Comparison of ENCODE assay signal across 8 cellular contexts in genomic region chr7:24979863-24980694, GRCh38. TPM values are rescaled to one million over a fixed set of nuclear protein-coding genes. Genes with fewer than 3 reads are reported as not detected.
DNase-seq lines count a peak whose midpoint lies in the region; ATAC-seq lines count a peak whose summit lies in the region.

A gene with protein sequence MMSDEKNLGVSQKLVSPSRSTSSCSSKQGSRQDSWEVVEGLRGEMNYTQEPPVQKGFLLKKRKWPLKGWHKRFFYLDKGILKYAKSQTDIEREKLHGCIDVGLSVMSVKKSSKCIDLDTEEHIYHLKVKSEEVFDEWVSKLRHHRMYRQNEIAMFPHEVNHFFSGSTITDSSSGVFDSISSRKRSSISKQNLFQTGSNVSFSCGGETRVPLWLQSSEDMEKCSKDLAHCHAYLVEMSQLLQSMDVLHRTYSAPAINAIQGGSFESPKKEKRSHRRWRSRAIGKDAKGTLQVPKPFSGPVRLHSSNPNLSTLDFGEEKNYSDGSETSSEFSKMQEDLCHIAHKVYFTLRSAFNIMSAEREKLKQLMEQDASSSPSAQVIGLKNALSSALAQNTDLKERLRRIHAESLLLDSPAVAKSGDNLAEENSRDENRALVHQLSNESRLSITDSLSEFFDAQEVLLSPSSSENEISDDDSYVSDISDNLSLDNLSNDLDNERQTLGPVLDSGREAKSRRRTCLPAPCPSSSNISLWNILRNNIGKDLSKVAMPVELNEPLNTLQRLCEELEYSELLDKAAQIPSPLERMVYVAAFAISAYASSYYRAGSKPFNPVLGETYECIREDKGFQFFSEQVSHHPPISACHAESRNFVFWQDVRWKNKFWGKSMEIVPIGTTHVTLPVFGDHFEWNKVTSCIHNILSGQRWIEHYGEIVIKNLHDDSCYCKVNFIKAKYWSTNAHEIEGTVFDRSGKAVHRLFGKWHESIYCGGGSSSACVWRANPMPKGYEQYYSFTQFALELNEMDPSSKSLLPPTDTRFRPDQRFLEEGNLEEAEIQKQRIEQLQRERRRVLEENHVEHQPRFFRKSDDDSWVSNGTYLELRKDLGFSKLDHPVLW (minus strand): TSS chr7:24980178. CDS start chr7:24892472, 87,706 bp downstream.

- ATAC-seq in GM21528 (IDR thresholded peaks at IDR 0.05; ENCODE audit: low FRiP score, unreplicated experiment) (peak; percentile 69), esophagus mucosa (peak; percentile 97)

- peak; percentile 81 for DNase-seq in DMS114 treated with DMSO at 0.1 percent for 48 hours (lab: John Stamatoyannopoulos, UW; ENCODE audit: unreplicated experiment)
- DNase-seq in OCI-M1 (lab: John Stamatoyannopoulos, UW) = peak; percentile 92
- DNase-seq in activated T-cell treated with anti-CD3 and anti-CD28 coated beads, Interleukin-2, amount 50 U/mL, for 1 hour = peak; percentile 98
- DNase-seq in stimulated activated CD8-positive, alpha-beta memory T cell treated with anti-CD3 and anti-CD28 coated beads, Interleukin-7, amount 100 ng/mL, for 24 hours (ENCODE audit: low read depth) = peak; percentile 88

- H3K27me3 ChIP-seq in muscle layer of duodenum (ENCODE audit: low read depth, low read length) = no peaks in the 10 kb centered on the region

- H3K4me1 ChIP-seq in muscle layer of duodenum (ENCODE audit: control insufficient read depth in 1 of 2, insufficient read depth in 2 of 2, low read length in 2 of 2) = peaks cover 0 to 12% of the 10 kb centered on the region in 2 donors

- H3K4me1 Mint-ChIP-seq in IgD-negative memory B cell = peaks cover 37 to 57% (median 48%) of the 10 kb centered on the region in 3 donors

- H3K9me3 Mint-ChIP-seq in IgD-negative memory B cell = no peaks in the 10 kb centered on the region

- H3K9me3 ChIP-seq in muscle layer of duodenum (ENCODE audit: control insufficient read depth in 1 of 2, low read length in 2 of 2) = no peaks in the 10 kb centered on the region

- H3K27me3 Mint-ChIP-seq in IgD-negative memory B cell = peaks cover 2% of the 10 kb centered on the region

- H3K4me3 ChIP-seq in muscle layer of duodenum (ENCODE audit: low read depth in 1 of 2, low read length in 2 of 2) = peak within 1 kb of the TSS; percentile 77 to 90

- no peaks in the 10 kb centered on the region for H3K36me3 ChIP-seq in muscle layer of duodenum (ENCODE audit: control insufficient read depth in 1 of 2, insufficient read depth in 2 of 2, low read length in 2 of 2)

- H3K27ac Mint-ChIP-seq in IgD-negative memory B cell = peak within 1 kb of the TSS; percentile 92 to 97 (median 94)

- H3K27ac ChIP-seq in muscle layer of duodenum (ENCODE audit: low read length) = peak within 1 kb of the TSS; percentile 82

- peak within 1 kb of the TSS; percentile 96 to 99 (median 98) for H3K4me3 Mint-ChIP-seq in IgD-negative memory B cell

- no peaks in the 10 kb centered on the region for H3K36me3 Mint-ChIP-seq in IgD-negative memory B cell

RNA-seq across cellular contexts. Expression of the gene that starts here (rescaled TPM):
- polyA plus RNA-seq in IgD-negative memory B cell = 13.0 TPM
- 16.1 TPM for total RNA-seq in esophagus mucosa

Comparison
In these comparisons a context has a peak if more than half of its experiments do, and no peak if none do; other contexts are left out.
1. Peak in every context shown above with its lines: DNase-seq, ATAC-seq, H3K4me3 ChIP-seq and H3K27ac ChIP-seq.